In genomic region chr1:21997891-21998623, GRCh38 we compare ENCODE assay signal across 10 cellular contexts. TPM values are rescaled to one million over a fixed set of nuclear protein-coding genes. Genes with fewer than 3 reads are reported as not detected.
DNase-seq lines count a peak whose midpoint lies in the region; ATAC-seq and TF ChIP-seq lines count a peak whose summit lies in the region.
"Not testable (repeated sequence)": the region's sequence is repeated elsewhere in the genome, so short reads cannot be mapped to it uniquely, and the experiment has no call there.
"Had no signal": no experiment of that assay in that cellular context is flagged by ENCODE, and none has a peak within 500 bp of the region (broad histone marks: within the 10 kb centered on the region; RNA-seq: fewer than 3 reads in every experiment).

No MANE protein-coding gene starts in this region.

- H3K9me3 ChIP-seq in Peyer's patch, mucosa of descending colon, transverse colon: not testable (repeated sequence)

- H3K4me3 ChIP-seq in NB4 (ENCODE audit: low read depth, low read length); Peyer's patch; mucosa of descending colon; transverse colon: not testable (repeated sequence)

- TF ChIP-seq EP300 in transverse colon (IDR thresholded peaks at IDR 0.05; ENCODE audit: low read depth) = not testable (repeated sequence)

- TF ChIP-seq CTCF in NB4 (IDR thresholded peaks at IDR 0.05; ENCODE audit: low read depth, low read length); Peyer's patch (IDR thresholded peaks at IDR 0.05); VCaP (conservative IDR thresholded peaks at IDR 0.05); endothelial cell (IDR thresholded peaks at IDR 0.05; ENCODE audit: unreplicated experiment); mucosa of descending colon (IDR thresholded peaks at IDR 0.05); transverse colon (IDR thresholded peaks at IDR 0.05): not testable (repeated sequence)

- not testable (repeated sequence) for H3K36me3 Mint-ChIP-seq in endothelial cell (ENCODE audit: low read depth, unreplicated experiment)

- not testable (repeated sequence) for H3K27me3 ChIP-seq in Peyer's patch, transverse colon

- TF ChIP-seq POLR2A in NB4 (IDR thresholded peaks at IDR 0.05; ENCODE audit: extremely low read depth, insufficient read length); Peyer's patch (IDR thresholded peaks at IDR 0.05); transverse colon (IDR thresholded peaks at IDR 0.05): not testable (repeated sequence)

- not testable (repeated sequence) for H3K27me3 Mint-ChIP-seq in endothelial cell (ENCODE audit: unreplicated experiment)

- H3K27ac ChIP-seq in Peyer's patch (peak overlapping the region in 3 of 4 donors; percentile 42 to 87 (median 80)), VCaP (peak overlapping the region; percentile 92), transverse colon (peak overlapping the region in 3 of 4 donors; percentile 58 to 69 (median 67))

- intact Hi-C loops in mucosa of descending colon (cut with DNase I, micrococcal nuclease); transverse colon (cut with DNase I; ENCODE audit: low total_unique reads): not testable (repeated sequence)

- WGBS in transverse colon (ENCODE audit: low coverage in 1 of 2), 2 donors = 38 to 75% methylated on average over 4 to 9 of the region's 9 CpGs

- peak; percentile 80 for ATAC-seq in mucosa of descending colon

- H3K4me1 ChIP-seq in Peyer's patch; mucosa of descending colon (ENCODE audit: low read depth): not testable (repeated sequence)
- peaks cover 0 to 14% (median 5%) of the 10 kb centered on the region in 4 donors for H3K4me1 ChIP-seq in transverse colon

- H3K9me3 Mint-ChIP-seq in endothelial cell (ENCODE audit: unreplicated experiment) = not testable (repeated sequence)

- H3K36me3 ChIP-seq in Peyer's patch; mucosa of descending colon (ENCODE audit: low read depth); transverse colon: not testable (repeated sequence)

- H3K4me1 Mint-ChIP-seq in endothelial cell (ENCODE audit: unreplicated experiment) = peaks cover 41% of the 10 kb centered on the region

- in situ Hi-C loops in transverse colon (cut with MboI; ENCODE audit: low pct_ligation_motif_present in 1 of 4, low pct_unique_long_range_greater_than_20kb in 1 of 4, low sequenced_read_pairs in 3 of 4) = not testable (repeated sequence)

- H3K27ac Mint-ChIP-seq in endothelial cell (ENCODE audit: unreplicated experiment) = peak overlapping the region; percentile 89

- H3K4me3 Mint-ChIP-seq in endothelial cell (ENCODE audit: unreplicated experiment) = not testable (repeated sequence)

- DNase-seq in ELR (ENCODE audit: low read depth) (peak; percentile 43), NB4 (ENCODE audit: low read depth) (peak; percentile 37), Peyer's patch (peak in 1 of 3 donors; percentile 51), kidney glomerular epithelial cell (lab: John Stamatoyannopoulos, UW) (peak; percentile 49)
- DNase-seq in endothelial cell (ENCODE audit: low spot score); mucosa of descending colon; transverse colon: not testable (repeated sequence)

RNA-seq across cellular contexts. Expression of gene CELA3A, which starts 3.4 kb away (rescaled TPM):
- total RNA-seq in Peyer's patch (not detected), endothelial cell (ENCODE audit: unreplicated experiment) (not detected), mucosa of descending colon (1 to 10 TPM in 1 of 3 donors, under 1 TPM in 1, not detected in 1; 0.65 to 1.0 TPM), transverse colon (not detected)
- total RNA-seq: HFFc6, MCF 10A had no signal

RNA-seq across cellular contexts. Expression of gene CELA3B, which starts 21.2 kb away (rescaled TPM):
- total RNA-seq in Peyer's patch (not detected), endothelial cell (ENCODE audit: unreplicated experiment) (not detected), mucosa of descending colon (1 to 10 TPM in 1 of 3 donors, under 1 TPM in 2; 0.35 to 3.5 (median 0.70) TPM), transverse colon (not detected)
- total RNA-seq: HFFc6, MCF 10A had no signal

RNA-seq across cellular contexts. Expression of gene CDC42, which starts 54.5 kb away (rescaled TPM):
- total RNA-seq in Peyer's patch (100 to 1,000 TPM in 3 of 4 donors, 10 to 100 TPM in 1; 89.6 to 224 (median 157) TPM), endothelial cell (ENCODE audit: unreplicated experiment) (370 TPM), mucosa of descending colon (100 to 1,000 TPM; 231 to 292 (median 282) TPM), transverse colon (100 to 1,000 TPM; 140 to 245 (median 174) TPM)
